Comparison of ENCODE assay signal across 8 cellular contexts in genomic region chr19:49869484-49870308, GRCh38. TPM values are rescaled to one million over a fixed set of nuclear protein-coding genes. Genes with fewer than 3 reads are reported as not detected.
A peak's percentile ranks its signal among the peaks of the same experiment; 100 is the strongest.
DNase-seq lines count a peak whose midpoint lies in the region; ATAC-seq, FAIRE-seq and TF ChIP-seq lines count a peak whose summit lies in the region.

No MANE protein-coding gene starts in this region.

- ATAC-seq in GM18499 (IDR thresholded peaks at IDR 0.05; ENCODE audit: insufficient read depth, unreplicated experiment) = peak; percentile 47
- ATAC-seq in HG02938 (IDR thresholded peaks at IDR 0.05; ENCODE audit: unreplicated experiment) = peak; percentile 74

- no peaks in the 10 kb centered on the region for H3K9me3 ChIP-seq in right atrium auricular region
- no peaks in the 10 kb centered on the region for H3K9me3 ChIP-seq in prostate gland

- H3K4me3 ChIP-seq in right atrium auricular region = peak overlapping the region; percentile 40 to 59
- peak overlapping the region; percentile 42 to 45 for H3K4me3 ChIP-seq in prostate gland

- peak; percentile 97 to 98 for DNase-seq in NCI-H187 (lab: John Stamatoyannopoulos, UW)
- DNase-seq in T-helper 2 cell = peak; percentile 78 to 99 (median 87)
- peak; percentile 91 to 100 (median 98) for DNase-seq in anterior cingulate cortex (lab: John Stamatoyannopoulos, UW)
- peak; percentile 99 for DNase-seq in right atrium auricular region (ENCODE audit: low spot score)
- peak; percentile 99 for DNase-seq in prostate gland (ENCODE audit: low spot score)
- DNase-seq in urothelium cell line (ENCODE audit: low spot score) = peak; percentile 91

- H3K4me1 ChIP-seq in right atrium auricular region (peaks cover 0 to 54% of the 10 kb centered on the region in 2 donors), prostate gland (replicated peaks) (peaks cover 9% of the 10 kb centered on the region)

- 2% methylated on average over 66 of the region's 67 CpGs for WGBS in prostate gland

- peak; percentile 81 for TF ChIP-seq POLR2A in prostate gland (IDR thresholded peaks at IDR 0.05)

- FAIRE-seq in urothelium cell line (lab: Jason Lieb, UNC) = peak; percentile 77

- intact Hi-C loops in prostate gland (cut with DNase I) = no loop called here

- H3K27ac ChIP-seq in right atrium auricular region (peak overlapping the region; percentile 90 to 96), prostate gland (peak overlapping the region; percentile 91 to 92)

- no peaks in the 10 kb centered on the region for H3K27me3 ChIP-seq in right atrium auricular region
- H3K27me3 ChIP-seq in prostate gland (replicated peaks; ENCODE audit: insufficient read depth) = no peaks in the 10 kb centered on the region

- TF ChIP-seq CTCF in right atrium auricular region (IDR thresholded peaks at IDR 0.05) = no peak
- TF ChIP-seq CTCF in prostate gland (IDR thresholded peaks at IDR 0.05) = peak in 3 of 4 experiments; percentile 25 to 87 (median 43)

- peaks cover 10% of the 10 kb centered on the region for H3K36me3 ChIP-seq in right atrium auricular region
- H3K36me3 ChIP-seq in prostate gland = no peaks in the 10 kb centered on the region

RNA-seq across cellular contexts. Expression of gene PNKP, which starts 2.3 kb away (rescaled TPM):
- 10 to 100 TPM; 29.2 to 32.5 TPM for total RNA-seq in right atrium auricular region
- 100 to 1,000 TPM in 1 of 2 donors, 10 to 100 TPM in 1; 64.9 to 128 TPM for total RNA-seq in prostate gland

RNA-seq across cellular contexts. Expression of gene AKT1S1, which starts 7.5 kb away (rescaled TPM):
- 10 to 100 TPM; 20.6 to 25.8 TPM for total RNA-seq in right atrium auricular region
- 10 to 100 TPM; 27.6 to 30.2 TPM for total RNA-seq in prostate gland

RNA-seq across cellular contexts. Expression of gene TBC1D17, which starts 7.8 kb away (rescaled TPM):
- total RNA-seq in right atrium auricular region (10 to 100 TPM; 20.4 to 27.5 TPM), prostate gland (10 to 100 TPM; 33.0 to 51.4 TPM)

RNA-seq across cellular contexts. Expression of gene PTOV1, which starts 18.7 kb away (rescaled TPM):
- 10 to 100 TPM; 64.6 to 81.0 TPM for total RNA-seq in right atrium auricular region
- total RNA-seq in prostate gland = 100 to 1,000 TPM; 179 to 252 TPM

RNA-seq across cellular contexts. Expression of gene IL4I1, which starts 27.0 kb away (rescaled TPM):
- total RNA-seq in right atrium auricular region = under 1 TPM in 1 of 2 donors, not detected in 1; 0.43 TPM
- total RNA-seq in prostate gland = 1 to 10 TPM in 1 of 2 donors, under 1 TPM in 1; 0.14 to 2.5 TPM

Comparison
In these comparisons a context has a peak if more than half of its experiments do, and no peak if none do; other contexts are left out.
1. Peak in every context shown above with its lines: DNase-seq, ATAC-seq, H3K4me3 ChIP-seq and H3K27ac ChIP-seq.
2. CTCF ChIP-seq: peak in prostate gland (3 of 4); none in right atrium auricular region (0 of 2).